Comparison of ENCODE assay signal across 8 cellular contexts in genomic region chr19:39792999-39793546, GRCh38.
DNase-seq lines count a peak whose midpoint lies in the region; ATAC-seq and TF ChIP-seq lines count a peak whose summit lies in the region.

No MANE protein-coding gene starts in this region.

- H3K4me3 ChIP-seq in GM12875 (ENCODE audit: low read depth, low read length), result peak overlapping the region; percentile 70
- H3K4me3 ChIP-seq in effector memory CD4-positive, alpha-beta T cell (ENCODE audit: insufficient read depth, low read depth, low read length, poor library complexity, severe bottlenecking), result peak overlapping the region; percentile 57

- H3K27me3 ChIP-seq in effector memory CD4-positive, alpha-beta T cell (replicated peaks; ENCODE audit: control insufficient read depth, insufficient read depth, low read length, poor library complexity, severe bottlenecking), result peaks cover 6% of the 10 kb centered on the region

- DNase-seq in HK-2 (ENCODE audit: unreplicated experiment) (peak; percentile 63), NCI-H82 treated with DMSO at 0.1 percent for 48 hours (lab: John Stamatoyannopoulos, UW; ENCODE audit: unreplicated experiment) (peak; percentile 55), medulla oblongata (ENCODE audit: extremely low spot score) (peak; percentile 88)
- DNase-seq in activated CD8-positive, alpha-beta memory T cell treated with anti-CD3 and anti-CD28 coated beads for 24 hours, result peak; percentile 92
- DNase-seq in effector memory CD4-positive, alpha-beta T cell, result peak; percentile 36 to 57 (median 52)
- DNase-seq in stimulated activated CD4-positive, alpha-beta T cell treated with anti-CD3 and anti-CD28 coated beads, TNF-alpha, amount 100 ng/mL, for 24 hours (ENCODE audit: low read depth in 3 of 3), result peak; percentile 46 to 69 (median 50)

- H3K9me3 ChIP-seq in effector memory CD4-positive, alpha-beta T cell (ENCODE audit: control insufficient read depth, low read length), result no peaks in the 10 kb centered on the region

- no peak for ATAC-seq in GM18520 (IDR thresholded peaks at IDR 0.05; ENCODE audit: unreplicated experiment)

- TF ChIP-seq CTCF in GM12875 (IDR thresholded peaks at IDR 0.05; ENCODE audit: borderline replicate concordance, insufficient read depth, low read depth, low read length), result peak; percentile 95

- no peaks in the 10 kb centered on the region for H3K36me3 ChIP-seq in effector memory CD4-positive, alpha-beta T cell (ENCODE audit: control insufficient read depth, insufficient read depth, low read length)

- H3K4me1 ChIP-seq in effector memory CD4-positive, alpha-beta T cell (ENCODE audit: control insufficient read depth, insufficient read depth, low read length, poor library complexity, severe bottlenecking), result no peaks in the 10 kb centered on the region

- H3K27ac ChIP-seq in effector memory CD4-positive, alpha-beta T cell (ENCODE audit: insufficient read depth, low read length, poor library complexity, severe bottlenecking), result no peak overlapping the region
